ENCODE assay signal across 31 cellular contexts in the genomic region with DNA sequence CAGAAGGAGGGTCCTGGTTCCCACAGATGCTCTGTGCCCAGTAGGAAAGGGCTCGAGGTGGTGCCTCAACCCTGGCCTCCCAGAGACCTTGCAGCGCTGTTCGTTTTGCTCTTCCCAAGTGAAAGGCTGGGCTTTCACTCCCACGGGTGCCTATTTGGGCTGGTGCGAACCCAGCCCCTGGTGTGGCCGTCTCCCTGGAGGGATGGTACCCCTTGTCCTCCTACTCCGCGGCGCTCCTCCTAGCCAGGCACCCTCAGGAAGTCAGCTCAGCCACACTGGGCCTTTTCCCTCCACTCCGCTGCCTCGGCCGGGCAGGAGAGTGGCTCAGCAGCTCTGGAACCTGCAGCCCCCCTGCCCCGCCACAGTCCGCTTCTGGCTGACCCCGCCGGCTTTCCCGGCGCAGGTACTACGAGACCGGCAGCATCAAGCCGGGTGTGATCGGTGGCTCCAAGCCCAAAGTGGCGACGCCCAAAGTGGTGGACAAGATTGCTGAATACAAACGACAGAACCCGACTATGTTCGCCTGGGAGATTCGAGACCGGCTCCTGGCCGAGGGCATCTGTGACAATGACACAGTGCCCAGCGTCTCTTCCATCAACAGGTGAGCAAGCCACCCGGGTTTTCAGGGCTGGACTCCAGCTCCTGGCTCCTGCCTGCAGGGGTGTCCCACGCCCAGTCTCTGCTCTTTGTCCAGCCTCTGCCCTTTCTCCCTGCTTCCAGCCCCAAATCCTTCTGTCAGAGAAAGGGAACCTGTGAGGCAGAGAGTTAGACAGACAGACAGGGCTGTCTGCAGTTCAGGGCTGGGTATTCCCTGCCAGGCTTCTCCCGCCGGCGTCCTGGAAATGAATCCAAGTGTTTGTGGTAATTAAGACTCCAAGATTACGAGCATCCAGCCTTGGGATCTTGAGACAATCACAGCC. TPM values are rescaled to one million over a fixed set of nuclear protein-coding genes. Genes with fewer than 3 reads are reported as not detected.
"Had no signal": no experiment of that assay in that cellular context is flagged by ENCODE, and none has a peak within 500 bp of the region (broad histone marks: within the 10 kb centered on the region; RNA-seq: fewer than 3 reads in every experiment).

No MANE protein-coding gene starts in this region.

- H3K4me2 ChIP-seq: hepatocyte had no signal

- H3K4me3 ChIP-seq: ascending aorta, colonic mucosa, dorsolateral prefrontal cortex, hepatocyte, thoracic aorta, vagina had no signal

- H3K36me3 ChIP-seq: ascending aorta, brain microvascular endothelial cell, colonic mucosa, thoracic aorta, vagina, WERI-Rb-1 had no signal

- FAIRE-seq: TTC549 had no signal

- H3K27ac ChIP-seq: ascending aorta, brain microvascular endothelial cell, colonic mucosa, dorsolateral prefrontal cortex, hepatocyte, thoracic aorta, vagina, WERI-Rb-1 had no signal

- H3K9me3 ChIP-seq: ascending aorta, colonic mucosa, thoracic aorta, vagina had no signal

- H3K27ac Mint-ChIP-seq: activated naive CD4-positive, alpha-beta T cell treated with anti-CD3 and anti-CD28 coated beads, Interleukin-2, amount 50 U/mL, for 72 hours; activated T-cell treated with anti-CD3 and anti-CD28 coated beads, Interleukin-2, amount 50 U/mL, for 24 hours; activated T-helper 17 cell treated with anti-CD3 and anti-CD28 coated beads, Interleukin-2, amount 50 U/mL, for 72 hours; endodermal cell; immature natural killer cell; natural killer cell treated with Interleukin-12 subunit alpha and Interleukin-12 subunit beta and Interleukin-15 and Interleukin-18, amount 100 ng/mL, for 72 hours; progenitor cell of endocrine pancreas; type B pancreatic cell had no signal

- H2AFZ ChIP-seq: hepatocyte had no signal

- DNase-seq: activated CD4-positive, alpha-beta T cell treated with anti-CD3 and anti-CD28 coated beads for 1 hour; activated CD8-positive, alpha-beta memory T cell treated with anti-CD3 and anti-CD28 coated beads for 24 hours; activated CD8-positive, alpha-beta memory T cell treated with anti-CD3 and anti-CD28 coated beads, Interleukin-2, amount 50 U/mL, for 4 hours; activated T-cell treated with anti-CD3 and anti-CD28 coated beads, Interleukin-2, amount 50 U/mL, for 24 hours; brain microvascular endothelial cell; central memory CD4-positive, alpha-beta T cell; colonic mucosa; dorsolateral prefrontal cortex; endodermal cell; foreskin melanocyte; immature natural killer cell; kidney glomerular epithelial cell; left ventricle myocardium superior; mammary epithelial cell; occipital lobe; retina; stimulated activated CD4-positive, alpha-beta T cell treated with anti-CD3 and anti-CD28 coated beads, Interleukin-4, amount 100 ng/mL, for 24 hours; stimulated activated naive CD4-positive, alpha-beta T cell treated with Interleukin-2 at 50 U/mL for 16 hours; T-helper 1 cell; WERI-Rb-1 had no signal

- H3K9me3 Mint-ChIP-seq: activated naive CD4-positive, alpha-beta T cell treated with anti-CD3 and anti-CD28 coated beads, Interleukin-2, amount 50 U/mL, for 72 hours; activated T-cell treated with anti-CD3 and anti-CD28 coated beads, Interleukin-2, amount 50 U/mL, for 24 hours; activated T-helper 17 cell treated with anti-CD3 and anti-CD28 coated beads, Interleukin-2, amount 50 U/mL, for 72 hours; endodermal cell; natural killer cell treated with Interleukin-12 subunit alpha and Interleukin-12 subunit beta and Interleukin-15 and Interleukin-18, amount 100 ng/mL, for 72 hours; type B pancreatic cell had no signal

- H3K36me3 Mint-ChIP-seq: type B pancreatic cell had no signal

- H3K4me1 ChIP-seq: colonic mucosa had no signal

- H3K79me2 ChIP-seq: hepatocyte had no signal

- H3K4me3 Mint-ChIP-seq: activated T-cell treated with anti-CD3 and anti-CD28 coated beads, Interleukin-2, amount 50 U/mL, for 24 hours; endodermal cell; immature natural killer cell; natural killer cell treated with Interleukin-12 subunit alpha and Interleukin-12 subunit beta and Interleukin-15 and Interleukin-18, amount 100 ng/mL, for 72 hours; type B pancreatic cell had no signal

RNA-seq across cellular contexts. Expression of gene PAX2, which starts 5.2 kb away (rescaled TPM):
- total RNA-seq: activated naive CD4-positive, alpha-beta T cell treated with anti-CD3 and anti-CD28 coated beads, Interleukin-2, amount 50 U/mL, for 72 hours; ascending aorta; hepatocyte; left ventricle myocardium superior; mammary epithelial cell; natural killer cell treated with Interleukin-12 subunit alpha and Interleukin-12 subunit beta and Interleukin-15 and Interleukin-18, amount 100 ng/mL, for 72 hours; occipital lobe; progenitor cell of endocrine pancreas; thoracic aorta; vagina had no signal
- polyA plus RNA-seq: esophagus, hepatocyte, immature natural killer cell, mammary epithelial cell had no signal
